Comparison of ENCODE assay signal across 38 cellular contexts in the genomic region with DNA sequence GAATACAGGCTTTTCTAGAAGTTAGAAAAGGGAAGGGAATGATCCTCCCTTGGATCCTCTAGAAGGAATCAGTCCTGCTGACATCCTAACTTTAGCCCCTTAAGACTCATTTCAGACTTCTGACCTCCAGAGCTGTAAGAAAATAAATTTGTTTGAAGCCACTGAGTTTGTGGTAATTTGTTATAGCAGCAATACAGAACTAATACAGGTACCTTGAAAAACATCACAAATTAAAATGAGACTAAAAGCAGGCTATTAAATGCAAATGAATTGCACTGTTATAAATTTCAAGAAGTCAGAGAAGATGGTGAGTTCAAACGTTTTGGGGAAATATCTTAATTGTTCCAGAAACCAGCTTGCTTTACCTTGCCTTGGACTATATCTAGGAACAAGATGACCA. TPM values are rescaled to one million over a fixed set of nuclear protein-coding genes. Genes with fewer than 3 reads are reported as not detected.
"Had no signal": no experiment of that assay in that cellular context is flagged by ENCODE, and none has a peak within 500 bp of the region (broad histone marks: within the 10 kb centered on the region; RNA-seq: fewer than 3 reads in every experiment).

No MANE protein-coding gene starts in this region.

- H3K36me3 ChIP-seq: adrenal gland, ascending aorta, brain microvascular endothelial cell, breast epithelium, cardiac muscle cell had no signal

- ATAC-seq: activated naive CD4-positive, alpha-beta T cell treated with anti-CD3 and anti-CD28 coated beads, Interleukin-2, amount 50 U/mL, for 72 hours; activated naive CD8-positive, alpha-beta T cell treated with anti-CD3 and anti-CD28 coated beads, Interleukin-2, amount 50 U/mL, for 24 hours; activated T-cell treated with anti-CD3 and anti-CD28 coated beads, Interleukin-2, amount 50 U/mL, for 4 hours; activated T-cell treated with anti-CD3 and anti-CD28 coated beads, Interleukin-2, amount 50 U/mL, for 72 hours; activated T-helper 17 cell treated with anti-CD3 and anti-CD28 coated beads, Interleukin-2, amount 50 U/mL, for 72 hours; body of pancreas had no signal

- H3K27ac ChIP-seq: adrenal gland, ascending aorta, body of pancreas, brain microvascular endothelial cell, breast epithelium, cardiac muscle cell had no signal

- H3K4me3 Mint-ChIP-seq: activated naive CD4-positive, alpha-beta T cell treated with anti-CD3 and anti-CD28 coated beads for 36 hours; activated naive CD4-positive, alpha-beta T cell treated with anti-CD3 and anti-CD28 coated beads, Interleukin-2, amount 10 ng/mL, durations not matched to agents 7 days and 5 days; activated naive CD4-positive, alpha-beta T cell treated with anti-CD3 and anti-CD28 coated beads, Interleukin-2, amount 50 U/mL, for 24 hours; activated naive CD8-positive, alpha-beta T cell; activated naive CD8-positive, alpha-beta T cell treated with anti-CD3 and anti-CD28 coated beads for 36 hours; activated naive CD8-positive, alpha-beta T cell treated with anti-CD3 and anti-CD28 coated beads, Interleukin-2, amount 10 ng/mL, durations not matched to agents 7 days and 5 days; activated naive CD8-positive, alpha-beta T cell treated with anti-CD3 and anti-CD28 coated beads, Interleukin-2, amount 50 U/mL, for 24 hours; activated T-cell treated with anti-CD3 and anti-CD28 coated beads, Interleukin-2, amount 50 U/mL, for 24 hours; activated T-cell treated with anti-CD3 and anti-CD28 coated beads, Interleukin-2, amount 50 U/mL, for 4 hours; activated T-cell treated with anti-CD3 and anti-CD28 coated beads, Interleukin-2, amount 50 U/mL, for 72 hours; activated T-helper 1 cell treated with anti-CD3 and anti-CD28 coated beads, Interleukin-12 subunit alpha, Interleukin-12 subunit beta, Interleukin-2, Interleukin-4 antibody, amounts not matched to agents 30 ng/mL and 10 ng/mL and 1 ng/mL, durations not matched to agents 14 hours and 24 hours and 36 hours; activated T-helper 17 cell treated with anti-CD3 and anti-CD28 coated beads, Interleukin-2, amount 50 U/mL, for 72 hours; central memory CD8-positive, alpha-beta T cell had no signal

- H3K4me1 ChIP-seq: ascending aorta, body of pancreas, breast epithelium had no signal

- H3K4me1 Mint-ChIP-seq: activated naive CD4-positive, alpha-beta T cell treated with anti-CD3 and anti-CD28 coated beads, Interleukin-2, amount 10 ng/mL, durations not matched to agents 7 days and 5 days; activated naive CD4-positive, alpha-beta T cell treated with anti-CD3 and anti-CD28 coated beads, Interleukin-2, amount 50 U/mL, for 24 hours; activated naive CD8-positive, alpha-beta T cell treated with anti-CD3 and anti-CD28 coated beads for 36 hours; activated naive CD8-positive, alpha-beta T cell treated with anti-CD3 and anti-CD28 coated beads, Interleukin-2, amount 10 ng/mL, durations not matched to agents 7 days and 5 days; activated naive CD8-positive, alpha-beta T cell treated with anti-CD3 and anti-CD28 coated beads, Interleukin-2, amount 50 U/mL, for 24 hours; activated T-helper 17 cell treated with anti-CD3 and anti-CD28 coated beads, Interleukin-2, amount 50 U/mL, for 72 hours had no signal

- H3K9me3 ChIP-seq: adrenal gland, ascending aorta, body of pancreas, breast epithelium had no signal

- H3K27me3 Mint-ChIP-seq: activated naive CD8-positive, alpha-beta T cell treated with anti-CD3 and anti-CD28 coated beads for 36 hours had no signal

- H3K36me3 Mint-ChIP-seq: activated naive CD4-positive, alpha-beta T cell treated with anti-CD3 and anti-CD28 coated beads, Interleukin-2, amount 10 ng/mL, durations not matched to agents 7 days and 5 days; activated naive CD4-positive, alpha-beta T cell treated with anti-CD3 and anti-CD28 coated beads, Interleukin-2, amount 50 U/mL, for 24 hours; activated naive CD4-positive, alpha-beta T cell treated with anti-CD3 and anti-CD28 coated beads, Interleukin-2, amount 50 U/mL, for 72 hours; activated naive CD8-positive, alpha-beta T cell; activated naive CD8-positive, alpha-beta T cell treated with anti-CD3 and anti-CD28 coated beads for 36 hours; activated naive CD8-positive, alpha-beta T cell treated with anti-CD3 and anti-CD28 coated beads, Interleukin-2, amount 10 ng/mL, durations not matched to agents 7 days and 5 days had no signal

- H3K27ac Mint-ChIP-seq: activated naive CD4-positive, alpha-beta T cell treated with anti-CD3 and anti-CD28 coated beads for 36 hours; activated naive CD4-positive, alpha-beta T cell treated with anti-CD3 and anti-CD28 coated beads, Interleukin-2, amount 10 ng/mL, durations not matched to agents 7 days and 5 days; activated naive CD4-positive, alpha-beta T cell treated with anti-CD3 and anti-CD28 coated beads, Interleukin-2, amount 50 U/mL, for 24 hours; activated naive CD4-positive, alpha-beta T cell treated with anti-CD3 and anti-CD28 coated beads, Interleukin-2, amount 50 U/mL, for 72 hours; activated naive CD8-positive, alpha-beta T cell; activated naive CD8-positive, alpha-beta T cell treated with anti-CD3 and anti-CD28 coated beads for 36 hours; activated naive CD8-positive, alpha-beta T cell treated with anti-CD3 and anti-CD28 coated beads, Interleukin-2, amount 10 ng/mL, durations not matched to agents 7 days and 5 days; activated naive CD8-positive, alpha-beta T cell treated with anti-CD3 and anti-CD28 coated beads, Interleukin-2, amount 50 U/mL, for 24 hours; activated T-cell treated with anti-CD3 and anti-CD28 coated beads, Interleukin-2, amount 50 U/mL, for 24 hours; activated T-cell treated with anti-CD3 and anti-CD28 coated beads, Interleukin-2, amount 50 U/mL, for 72 hours; activated T-helper 1 cell treated with anti-CD3 and anti-CD28 coated beads, Interleukin-12 subunit alpha, Interleukin-12 subunit beta, Interleukin-2, Interleukin-4 antibody, amounts not matched to agents 30 ng/mL and 10 ng/mL and 1 ng/mL, durations not matched to agents 14 hours and 24 hours and 36 hours; activated T-helper 17 cell treated with anti-CD3 and anti-CD28 coated beads, Interleukin-2, amount 50 U/mL, for 72 hours; activated T-helper 2 cell treated with anti-CD3 and anti-CD28 coated beads, Interferon-gamma antibody, Interleukin-2, Interleukin-4, amounts not matched to agents 10 μg/mL and 5 μg/mL and 100 μg/mL, durations not matched to agents 14 hours and 24 hours and 36 hours had no signal

- H3K27me3 ChIP-seq: adrenal gland, ascending aorta, body of pancreas, brain microvascular endothelial cell, breast epithelium, cardiac muscle cell had no signal

- H3K9me3 Mint-ChIP-seq: activated naive CD4-positive, alpha-beta T cell treated with anti-CD3 and anti-CD28 coated beads for 36 hours; activated naive CD4-positive, alpha-beta T cell treated with anti-CD3 and anti-CD28 coated beads, Interleukin-2, amount 10 ng/mL, durations not matched to agents 7 days and 5 days; activated naive CD4-positive, alpha-beta T cell treated with anti-CD3 and anti-CD28 coated beads, Interleukin-2, amount 50 U/mL, for 24 hours; activated naive CD4-positive, alpha-beta T cell treated with anti-CD3 and anti-CD28 coated beads, Interleukin-2, amount 50 U/mL, for 72 hours; activated naive CD8-positive, alpha-beta T cell treated with anti-CD3 and anti-CD28 coated beads for 36 hours; activated naive CD8-positive, alpha-beta T cell treated with anti-CD3 and anti-CD28 coated beads, Interleukin-2, amount 10 ng/mL, durations not matched to agents 7 days and 5 days; activated naive CD8-positive, alpha-beta T cell treated with anti-CD3 and anti-CD28 coated beads, Interleukin-2, amount 50 U/mL, for 24 hours; activated T-cell treated with anti-CD3 and anti-CD28 coated beads, Interleukin-2, amount 50 U/mL, for 24 hours; activated T-cell treated with anti-CD3 and anti-CD28 coated beads, Interleukin-2, amount 50 U/mL, for 4 hours; activated T-cell treated with anti-CD3 and anti-CD28 coated beads, Interleukin-2, amount 50 U/mL, for 72 hours; activated T-helper 1 cell treated with anti-CD3 and anti-CD28 coated beads, Interleukin-12 subunit alpha, Interleukin-12 subunit beta, Interleukin-2, Interleukin-4 antibody, amounts not matched to agents 30 ng/mL and 10 ng/mL and 1 ng/mL, durations not matched to agents 14 hours and 24 hours and 36 hours; activated T-helper 17 cell treated with anti-CD3 and anti-CD28 coated beads, Interleukin-2, amount 50 U/mL, for 72 hours; activated T-helper 2 cell treated with anti-CD3 and anti-CD28 coated beads, Interferon-gamma antibody, Interleukin-2, Interleukin-4, amounts not matched to agents 10 μg/mL and 5 μg/mL and 100 μg/mL, durations not matched to agents 14 hours and 24 hours and 36 hours; central memory CD8-positive, alpha-beta T cell had no signal

- DNase-seq: activated effector memory CD4-positive, alpha-beta T cell treated with anti-CD3 and anti-CD28 coated beads, Interleukin-2, amount 50 U/mL, for 16 hours; activated effector memory CD4-positive, alpha-beta T cell treated with Interleukin-2 at 50 U/mL for 16 hours; activated gamma-delta T cell; activated gamma-delta T cell treated with Interleukin-2 at 50 U/mL for 16 hours; activated naive CD4-positive, alpha-beta T cell; activated naive CD4-positive, alpha-beta T cell treated with anti-CD3 and anti-CD28 coated beads for 36 hours; activated naive CD4-positive, alpha-beta T cell treated with anti-CD3 and anti-CD28 coated beads, Interleukin-2, amount 10 ng/mL, durations not matched to agents 7 days and 5 days; activated naive CD4-positive, alpha-beta T cell treated with anti-CD3 and anti-CD28 coated beads, Interleukin-2, amount 50 U/mL, for 16 hours; activated naive CD4-positive, alpha-beta T cell treated with Interleukin-2 at 50 U/mL for 16 hours; activated naive CD8-positive, alpha-beta T cell treated with anti-CD3 and anti-CD28 coated beads for 36 hours; activated naive CD8-positive, alpha-beta T cell treated with anti-CD3 and anti-CD28 coated beads, Interleukin-2, amount 10 ng/mL, durations not matched to agents 7 days and 5 days; activated naive CD8-positive, alpha-beta T cell treated with anti-CD3 and anti-CD28 coated beads, Interleukin-2, amount 50 U/mL, for 24 hours; activated T-cell treated with anti-CD3 and anti-CD28 coated beads, Interleukin-2, amount 50 U/mL, for 1 hour; activated T-cell treated with anti-CD3 and anti-CD28 coated beads, Interleukin-2, amount 50 U/mL, for 24 hours; activated T-cell treated with anti-CD3 and anti-CD28 coated beads, Interleukin-2, amount 50 U/mL, for 4 hours; activated T-cell treated with anti-CD3 and anti-CD28 coated beads, Interleukin-2, amount 50 U/mL, for 48 hours; activated T-cell treated with anti-CD3 and anti-CD28 coated beads, Interleukin-2, amount 50 U/mL, for 72 hours; adrenal gland; amniotic stem cell; amygdala; anterior cingulate cortex; aorta; body of pancreas; brain microvascular endothelial cell; caudate nucleus; central memory CD4-positive, alpha-beta T cell; cerebellar nuclear complex had no signal

- FAIRE-seq: astrocyte had no signal

- H3K4me3 ChIP-seq: adrenal gland, ascending aorta, body of pancreas, breast epithelium, cardiac muscle cell had no signal

RNA-seq across cellular contexts. Expression of gene LCA5L, which starts 6.3 kb away (rescaled TPM):
- total RNA-seq: activated naive CD4-positive, alpha-beta T cell treated with anti-CD3 and anti-CD28 coated beads, Interleukin-2, amount 50 U/mL, for 72 hours; activated naive CD8-positive, alpha-beta T cell treated with anti-CD3 and anti-CD28 coated beads, Interleukin-2, amount 10 ng/mL, durations not matched to agents 7 days and 5 days; activated T-helper 1 cell treated with anti-CD3 and anti-CD28 coated beads, Interleukin-12 subunit alpha, Interleukin-12 subunit beta, Interleukin-2, Interleukin-4 antibody, amounts not matched to agents 30 ng/mL and 10 ng/mL and 1 ng/mL, durations not matched to agents 14 hours and 24 hours and 36 hours; activated T-helper 17 cell treated with anti-CD3 and anti-CD28 coated beads, Interleukin-2, amount 50 U/mL, for 72 hours; ascending aorta had no signal

RNA-seq across cellular contexts. Expression of gene SH3BGR, which starts 12.5 kb away (rescaled TPM):
- total RNA-seq: ascending aorta had no signal
